17 cellular contexts compared by ENCODE assay signal in genomic region chr2:67798536-67799160, GRCh38.
A peak's percentile ranks its signal among the peaks of the same experiment; 100 is the strongest.
DNase-seq lines count a peak whose midpoint lies in the region; ATAC-seq, FAIRE-seq and TF ChIP-seq lines count a peak whose summit lies in the region.
"Had no signal": no experiment of that assay in that cellular context is flagged by ENCODE, and none has a peak within 500 bp of the region (broad histone marks: within the 10 kb centered on the region; RNA-seq: fewer than 3 reads in every experiment).

No MANE protein-coding gene starts in this region.

- H2AFZ ChIP-seq in SK-N-SH (ENCODE audit: low read depth), result no peak overlapping the region
- H2AFZ ChIP-seq in neuronal stem cell (ENCODE audit: low read length), result no peak overlapping the region
- H2AFZ ChIP-seq: PC-9 had no signal

- DNase-seq in SK-N-SH (no peak), fibroblast of mammary gland (ENCODE audit: low read depth) (peak; percentile 27), pancreas (no peak), neuronal stem cell (ENCODE audit: low spot score) (no peak), posterior vena cava (ENCODE audit: low spot score) (no peak), inferior parietal cortex (ENCODE audit: extremely low spot score) (no peak), AG08396 (ENCODE audit: low spot score) (no peak)
- DNase-seq: DMS 273 treated with DMSO at 0.1 percent for 48 hours, MM.1S, NCI-H1694 treated with DMSO at 0.1 percent for 48 hours, NCI-H446, PC-9 had no signal

- no peak overlapping the region for H3K14ac ChIP-seq in neuronal stem cell (ENCODE audit: low read length)

- no peaks in the 10 kb centered on the region for H3F3A ChIP-seq in SK-N-SH (replicated peaks; ENCODE audit: insufficient read depth)

- H3K9ac ChIP-seq in SK-N-SH (no peak overlapping the region), neuronal stem cell (ENCODE audit: low read depth, low read length, poor library complexity) (no peak overlapping the region)
- H3K9ac ChIP-seq: BLaER1 treated with 17β-estradiol and CSF1 and Interleukin-3, amounts not matched to agents 10 nM and 100 nM; KMS-11 had no signal

- no peak overlapping the region for H3K23ac ChIP-seq in neuronal stem cell (ENCODE audit: low read depth, low read length, poor library complexity)

- no peak for ATAC-seq in SK-N-SH treated with all-trans-retinoic acid at 6 μM for 48 hours
- ATAC-seq in pancreas, result peak in 2 of 4 donors; percentile 8 to 17

- H3K9me3 ChIP-seq in SK-N-SH, result no peaks in the 10 kb centered on the region
- no peaks in the 10 kb centered on the region for H3K9me3 ChIP-seq in pancreas
- H3K9me3 ChIP-seq in neuronal stem cell (replicated peaks in 1 of 2; ENCODE audit: control insufficient read depth in 2 of 2, insufficient read depth in 1 of 2, low read depth in 1 of 2, low read length in 2 of 2), result no peaks in the 10 kb centered on the region
- H3K9me3 ChIP-seq: BLaER1 treated with 17β-estradiol and CSF1 and Interleukin-3, amounts not matched to agents 10 nM and 100 nM had no signal

- intact Hi-C loops in pancreas (cut with DNase I) (no loop called here), posterior vena cava (cut with DNase I) (no loop called here)

- peaks cover 9 to 23% of the 10 kb centered on the region in 2 experiments; a peak in 3 of 4 replicates for H3K4me1 ChIP-seq in SK-N-SH (ENCODE audit: control insufficient read depth in 1 of 2, insufficient read depth in 2 of 2, low read depth in 1 of 2, low read length in 1 of 2)
- H3K4me1 ChIP-seq in pancreas, result peaks cover 28 to 48% (median 32%) of the 10 kb centered on the region in 3 donors
- peaks cover 0 to 1% of the 10 kb centered on the region in 2 donors for H3K4me1 ChIP-seq in neuronal stem cell (ENCODE audit: control insufficient read depth in 2 of 2, insufficient read depth in 1 of 2, low read depth in 1 of 2, low read length in 2 of 2)
- H3K4me1 ChIP-seq: BLaER1 treated with 17β-estradiol and CSF1 and Interleukin-3, amounts not matched to agents 10 nM and 100 nM had no signal

- H4K91ac ChIP-seq in neuronal stem cell (ENCODE audit: low read depth, low read length, poor library complexity), result no peak overlapping the region

- CTCF ChIA-PET in SK-N-SH (lab: Yijun Ruan, JAX), result no interaction called here

- TF ChIP-seq EP300 in SK-N-SH (IDR thresholded peaks at IDR 0.05; ENCODE audit: borderline replicate concordance in 1 of 2, low read depth in 1 of 2, low read length in 1 of 2), result no peak

- WGBS in SK-N-SH (ENCODE audit: low lambda C conversion rate), result 70% methylated on average over 5 of the region's 5 CpGs
- 42 to 55% methylated on average over 5 of the region's 5 CpGs for WGBS in pancreas, 2 donors
- no CpG with 5 or more reads among the region's 5 CpGs for WGBS in neuronal stem cell (ENCODE audit: extremely low coverage in 2 of 2, insufficient read length in 2 of 2, insufficient replicate concordance in 1 of 2), 2 donors

- FAIRE-seq in pancreas (lab: Jason Lieb, UNC), result no peak
- FAIRE-seq: H54 had no signal

- POLR2A ChIA-PET in SK-N-SH (lab: Yijun Ruan, JAX), result no interaction called here

- no peak overlapping the region for H2AK5ac ChIP-seq in neuronal stem cell (ENCODE audit: low read depth, low read length)

- H3K27ac ChIP-seq in SK-N-SH (ENCODE audit: low read depth in 2 of 2, low read length in 1 of 2) (peak overlapping the region; percentile 13 to 45; a peak in 3 of 4 replicates), pancreas (peak overlapping the region in 3 of 4 donors; percentile 5 to 74 (median 52)), neuronal stem cell (replicated peaks; ENCODE audit: low read length) (no peak overlapping the region)
- H3K27ac ChIP-seq: 22Rv1; BLaER1 treated with 17β-estradiol and CSF1 and Interleukin-3, amounts not matched to agents 10 nM and 100 nM; KMS-11; PC-9 had no signal

- no peak overlapping the region; the same call in 1 of the 2 replicates for H3K4me2 ChIP-seq in SK-N-SH
- H3K4me2 ChIP-seq in neuronal stem cell (ENCODE audit: insufficient read depth, low read length, poor library complexity, severe bottlenecking), result no peak overlapping the region
- H3K4me2 ChIP-seq: BLaER1 treated with 17β-estradiol and CSF1 and Interleukin-3, amounts not matched to agents 10 nM and 100 nM; KMS-11; PC-9 had no signal

- H3K4me3 ChIP-seq in SK-N-SH (ENCODE audit: low read depth in 2 of 2, low read length in 1 of 2) (no peak overlapping the region), fibroblast of mammary gland (ENCODE audit: control insufficient read depth, low read depth, low read length) (no peak overlapping the region), pancreas (no peak overlapping the region), neuronal stem cell (ENCODE audit: low read length in 2 of 2) (no peak overlapping the region)
- H3K4me3 ChIP-seq: BLaER1 treated with 17β-estradiol and CSF1 and Interleukin-3, amounts not matched to agents 10 nM and 100 nM; PC-9 had no signal

- H3K18ac ChIP-seq in neuronal stem cell (ENCODE audit: low read length), result no peak overlapping the region

- no peaks in the 10 kb centered on the region for H3K27me3 ChIP-seq in SK-N-SH (ENCODE audit: insufficient read depth)
- H3K27me3 ChIP-seq in pancreas, result no peaks in the 10 kb centered on the region
- H3K27me3 ChIP-seq in neuronal stem cell (ENCODE audit: control insufficient read depth in 3 of 3, insufficient read depth in 3 of 3, low read depth in 1 of 3, low read length in 3 of 3), result no peaks in the 10 kb centered on the region
- H3K27me3 ChIP-seq: BLaER1 treated with 17β-estradiol and CSF1 and Interleukin-3, amounts not matched to agents 10 nM and 100 nM had no signal

- no peak overlapping the region for H2BK5ac ChIP-seq in neuronal stem cell (ENCODE audit: low read length)

- no peaks in the 10 kb centered on the region for H3K79me1 ChIP-seq in neuronal stem cell (ENCODE audit: low read depth, low read length)

- no peak overlapping the region for H2BK12ac ChIP-seq in neuronal stem cell (ENCODE audit: low read length)

- no peak overlapping the region for H2BK15ac ChIP-seq in neuronal stem cell (ENCODE audit: low read length)

- no peak for TF ChIP-seq RAD21 in SK-N-SH (IDR thresholded peaks at IDR 0.05; ENCODE audit: low read length)

- H4K8ac ChIP-seq in neuronal stem cell (ENCODE audit: low read depth, low read length), result no peak overlapping the region

- TF ChIP-seq CTCF in SK-N-SH (IDR thresholded peaks at IDR 0.05) (no peak), fibroblast of mammary gland (conservative IDR thresholded peaks at IDR 0.05; ENCODE audit: control insufficient read depth, insufficient read depth, low read depth, low read length) (no peak), pancreas (IDR thresholded peaks at IDR 0.05) (no peak)

- H3K9me2 ChIP-seq in SK-N-SH, result no peaks in the 10 kb centered on the region

- no peak overlapping the region for H2BK120ac ChIP-seq in neuronal stem cell (ENCODE audit: low read depth, low read length)

- H3K4ac ChIP-seq in neuronal stem cell (ENCODE audit: low read length), result no peak overlapping the region

- H4K20me1 ChIP-seq in SK-N-SH (ENCODE audit: insufficient read depth), result no peaks in the 10 kb centered on the region
- H4K20me1 ChIP-seq: BLaER1 treated with 17β-estradiol and CSF1 and Interleukin-3, amounts not matched to agents 10 nM and 100 nM had no signal

- H3K36me3 ChIP-seq in SK-N-SH (replicated peaks in 1 of 2; ENCODE audit: control insufficient read depth in 1 of 2, insufficient read depth in 2 of 2, low read length in 1 of 2) (no peaks in the 10 kb centered on the region), pancreas (no peaks in the 10 kb centered on the region), neuronal stem cell (replicated peaks in 1 of 2; ENCODE audit: control insufficient read depth in 2 of 2, insufficient read depth in 2 of 2, low read length in 2 of 2) (no peaks in the 10 kb centered on the region)
- H3K36me3 ChIP-seq: BLaER1 treated with 17β-estradiol and CSF1 and Interleukin-3, amounts not matched to agents 10 nM and 100 nM had no signal

- no peaks in the 10 kb centered on the region for H3K79me2 ChIP-seq in SK-N-SH (ENCODE audit: insufficient read depth)

TF ChIP-seq in SK-N-SH, 30 proteins besides CTCF, POLR2A, EP300 and RAD21 (continues in another document):
- TF ChIP-seq, protein P1, sequence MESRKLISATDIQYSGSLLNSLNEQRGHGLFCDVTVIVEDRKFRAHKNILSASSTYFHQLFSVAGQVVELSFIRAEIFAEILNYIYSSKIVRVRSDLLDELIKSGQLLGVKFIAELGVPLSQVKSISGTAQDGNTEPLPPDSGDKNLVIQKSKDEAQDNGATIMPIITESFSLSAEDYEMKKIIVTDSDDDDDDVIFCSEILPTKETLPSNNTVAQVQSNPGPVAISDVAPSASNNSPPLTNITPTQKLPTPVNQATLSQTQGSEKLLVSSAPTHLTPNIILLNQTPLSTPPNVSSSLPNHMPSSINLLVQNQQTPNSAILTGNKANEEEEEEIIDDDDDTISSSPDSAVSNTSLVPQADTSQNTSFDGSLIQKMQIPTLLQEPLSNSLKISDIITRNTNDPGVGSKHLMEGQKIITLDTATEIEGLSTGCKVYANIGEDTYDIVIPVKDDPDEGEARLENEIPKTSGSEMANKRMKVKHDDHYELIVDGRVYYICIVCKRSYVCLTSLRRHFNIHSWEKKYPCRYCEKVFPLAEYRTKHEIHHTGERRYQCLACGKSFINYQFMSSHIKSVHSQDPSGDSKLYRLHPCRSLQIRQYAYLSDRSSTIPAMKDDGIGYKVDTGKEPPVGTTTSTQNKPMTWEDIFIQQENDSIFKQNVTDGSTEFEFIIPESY (IDR thresholded peaks at IDR 0.05; ENCODE audit: borderline replicate concordance, low read depth), result no peak

TF ChIP-seq in SK-N-SH treated with all-trans-retinoic acid at 6 μM for 48 hours, 23 proteins besides CTCF, POLR2A, EP300 and RAD21 (continues in another document):
- no peak for TF ChIP-seq TSHZ2 (CRISPR knock-in tag; IDR thresholded peaks at IDR 0.05)
